8 cellular contexts compared by ENCODE assay signal in genomic region chr15:67303490-67304363, GRCh38. TPM values are rescaled to one million over a fixed set of nuclear protein-coding genes. Genes with fewer than 3 reads are reported as not detected.
DNase-seq lines count a peak whose midpoint lies in the region; ATAC-seq and TF ChIP-seq lines count a peak whose summit lies in the region.

No MANE protein-coding gene starts in this region.

- no peak overlapping the region for H3K4me2 ChIP-seq in GM23338
- no peak overlapping the region for H3K4me2 ChIP-seq in parathyroid adenoma (ENCODE audit: low read length)

- DNase-seq in Caki2 (ENCODE audit: low read depth) = peak; percentile 32
- DNase-seq in GM23338 (ENCODE audit: low spot score) = peak; percentile 86
- DNase-seq in RPMI8226 = peak; percentile 57
- peak; percentile 15 to 48 for DNase-seq in erythroblast (lab: John Stamatoyannopoulos, UW)
- no peak for DNase-seq in activated effector memory CD4-positive, alpha-beta T cell treated with Interleukin-2 at 50 U/mL for 16 hours

- H3K4me3 Mint-ChIP-seq in GM23338 = no peak overlapping the region

- H3K27me3 Mint-ChIP-seq in GM23338 (ENCODE audit: insufficient read depth, low read depth, poor library complexity) = no peaks in the 10 kb centered on the region

- no peak for TF ChIP-seq POLR2A in erythroblast (IDR thresholded peaks at IDR 0.05; ENCODE audit: low read length)

- no peak overlapping the region for H3K27ac Mint-ChIP-seq in GM23338

- H3K4me1 Mint-ChIP-seq in GM23338 = peaks cover 5% of the 10 kb centered on the region; the same call in 2 of the 3 replicates

- no peaks in the 10 kb centered on the region for H3K36me3 ChIP-seq in GM23338 (ENCODE audit: insufficient read depth)
- no peaks in the 10 kb centered on the region for H3K36me3 ChIP-seq in parathyroid adenoma (ENCODE audit: control insufficient read depth, insufficient read depth, low read length)

- H3K27ac ChIP-seq in GM23338 (ENCODE audit: low read depth) (no peak overlapping the region), parathyroid adenoma (no peak overlapping the region)

- H3K4me3 ChIP-seq in GM23338 = no peak overlapping the region
- H3K4me3 ChIP-seq in parathyroid adenoma (ENCODE audit: low read depth, low read length) = no peak overlapping the region

- no peaks in the 10 kb centered on the region for H4K20me1 ChIP-seq in GM23338 (replicated peaks; ENCODE audit: insufficient read depth)

- no peaks in the 10 kb centered on the region for H3K9me3 Mint-ChIP-seq in GM23338

- ATAC-seq in GM23338 = peak; percentile 78
- ATAC-seq in GM21825 (IDR thresholded peaks at IDR 0.05; ENCODE audit: unreplicated experiment) = no peak
- no peak for ATAC-seq in HG02852 (IDR thresholded peaks at IDR 0.05; ENCODE audit: unreplicated experiment)

- H3K4me1 ChIP-seq in GM23338 (ENCODE audit: insufficient read depth) = peaks cover 10% of the 10 kb centered on the region; the same call in 1 of the 2 replicates
- H3K4me1 ChIP-seq in parathyroid adenoma = no peaks in the 10 kb centered on the region

- TF ChIP-seq CTCF in GM23338 (conservative IDR thresholded peaks at IDR 0.05; ENCODE audit: low read depth in 2 of 2) (peak; percentile 71 to 77), parathyroid adenoma (IDR thresholded peaks at IDR 0.05) (peak; percentile 37)

- no peaks in the 10 kb centered on the region for H3K9me2 ChIP-seq in GM23338 (ENCODE audit: insufficient read depth)

- no peaks in the 10 kb centered on the region for H3K36me3 Mint-ChIP-seq in GM23338 (ENCODE audit: low read depth)

- H2AFZ ChIP-seq in GM23338 (no peak overlapping the region), parathyroid adenoma (no peak overlapping the region)

- in situ Hi-C loops in Caki2 (cut with HindIII; ENCODE audit: low pct_unique_long_range_greater_than_20kb, low sequenced_read_pairs) = no loop called here

- H3K27me3 ChIP-seq in GM23338 (ENCODE audit: insufficient read depth) (no peaks in the 10 kb centered on the region), parathyroid adenoma (ENCODE audit: control insufficient read depth, insufficient read depth, low read length) (no peaks in the 10 kb centered on the region)

- H3K9me3 ChIP-seq in parathyroid adenoma (ENCODE audit: control insufficient read depth, low read length) = no peaks in the 10 kb centered on the region

- no peak overlapping the region for H3K9ac ChIP-seq in parathyroid adenoma

- no peaks in the 10 kb centered on the region for H3F3A ChIP-seq in GM23338 (replicated peaks; ENCODE audit: low read depth)

- H3K79me2 ChIP-seq in GM23338 (replicated peaks; ENCODE audit: insufficient read depth) = no peaks in the 10 kb centered on the region
- H3K79me2 ChIP-seq in parathyroid adenoma = no peaks in the 10 kb centered on the region

TF ChIP-seq in GM23338, 12 proteins besides CTCF, POLR2A, EP300 and RAD21:
- TF ChIP-seq CREB1 (CRISPR knock-in tag; IDR thresholded peaks at IDR 0.05; ENCODE audit: low read depth) = no peak

RNA-seq across cellular contexts. Expression of gene IQCH, which starts 49.1 kb away (rescaled TPM):
- total RNA-seq in Caki2 (2014; rRNA removed; shearing (Covaris generic); ENCODE audit: low replicate concordance) = 1.7 and 2.7 TPM in 2 replicates
- total RNA-seq in GM23338 (2014; rRNA removed; shearing (Covaris generic)) = 1.0 and 4.6 TPM in 2 replicates
- polyA plus RNA-seq in GM23338 (2016; fragmentation: Nextera tagmentation; extraction: Ambion mirVana) = 1.4 and 1.7 TPM in 2 replicates

RNA-seq across cellular contexts. Expression of gene AAGAB, which starts 49.3 kb away (rescaled TPM):
- total RNA-seq in Caki2 (2014; rRNA removed; shearing (Covaris generic); ENCODE audit: low replicate concordance) = 34.9 and 63.7 TPM in 2 replicates
- total RNA-seq in GM23338 (2014; rRNA removed; shearing (Covaris generic)) = 42.8 and 53.3 TPM in 2 replicates
- 19.1 and 20.8 TPM in 2 replicates for polyA plus RNA-seq in GM23338 (2016; fragmentation: Nextera tagmentation; extraction: Ambion mirVana)
